1 cellular context compared by ENCODE assay signal in the genomic region with DNA sequence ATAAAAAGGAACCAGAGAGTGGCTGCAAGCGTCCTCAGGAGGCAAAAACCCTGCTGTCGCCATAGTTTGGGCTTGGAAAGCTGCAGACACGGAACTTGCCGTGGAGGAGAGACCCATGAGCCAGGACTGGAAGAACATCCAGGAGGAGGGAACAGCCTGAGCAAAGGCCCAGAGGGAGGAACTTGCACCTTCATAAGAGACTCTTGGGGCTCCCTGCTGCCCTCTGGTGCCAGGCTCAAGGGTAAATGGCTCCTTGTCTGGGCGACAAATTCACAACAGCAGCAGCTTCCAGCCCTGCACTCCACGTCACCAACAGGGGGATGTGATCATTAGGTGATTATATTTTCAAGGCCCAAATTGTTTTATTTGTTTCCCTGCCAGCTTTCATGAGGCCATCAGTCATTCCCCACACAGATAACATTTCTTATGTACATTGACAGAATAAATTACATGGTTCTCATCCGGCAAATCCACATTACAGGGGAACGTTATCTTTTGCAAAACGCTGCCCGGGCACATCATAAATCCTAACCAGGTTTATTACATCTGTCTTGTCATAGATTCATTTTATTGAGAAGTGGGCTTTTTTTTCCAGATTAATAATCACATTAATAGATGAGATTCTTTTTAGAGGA.
A peak's percentile ranks its signal among the peaks of the same experiment; 100 is the strongest.
TF ChIP-seq lines count a peak whose summit lies in the region.

No MANE protein-coding gene starts in this region.

TF ChIP-seq in HEK293, 187 proteins besides CTCF, POLR2A, EP300 and RAD21 (continued from another document):
- TF ChIP-seq, protein P1, sequence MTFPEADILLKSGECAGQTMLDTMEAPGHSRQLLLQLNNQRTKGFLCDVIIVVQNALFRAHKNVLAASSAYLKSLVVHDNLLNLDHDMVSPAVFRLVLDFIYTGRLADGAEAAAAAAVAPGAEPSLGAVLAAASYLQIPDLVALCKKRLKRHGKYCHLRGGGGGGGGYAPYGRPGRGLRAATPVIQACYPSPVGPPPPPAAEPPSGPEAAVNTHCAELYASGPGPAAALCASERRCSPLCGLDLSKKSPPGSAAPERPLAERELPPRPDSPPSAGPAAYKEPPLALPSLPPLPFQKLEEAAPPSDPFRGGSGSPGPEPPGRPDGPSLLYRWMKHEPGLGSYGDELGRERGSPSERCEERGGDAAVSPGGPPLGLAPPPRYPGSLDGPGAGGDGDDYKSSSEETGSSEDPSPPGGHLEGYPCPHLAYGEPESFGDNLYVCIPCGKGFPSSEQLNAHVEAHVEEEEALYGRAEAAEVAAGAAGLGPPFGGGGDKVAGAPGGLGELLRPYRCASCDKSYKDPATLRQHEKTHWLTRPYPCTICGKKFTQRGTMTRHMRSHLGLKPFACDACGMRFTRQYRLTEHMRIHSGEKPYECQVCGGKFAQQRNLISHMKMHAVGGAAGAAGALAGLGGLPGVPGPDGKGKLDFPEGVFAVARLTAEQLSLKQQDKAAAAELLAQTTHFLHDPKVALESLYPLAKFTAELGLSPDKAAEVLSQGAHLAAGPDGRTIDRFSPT (tag by site-specific recombination; IDR thresholded peaks at IDR 0.05), result no peak
- TF ChIP-seq ZBTB8A (tag by site-specific recombination; IDR thresholded peaks at IDR 0.05) (no peak), ZNF423 (tag by site-specific recombination; IDR thresholded peaks at IDR 0.05) (no peak), SP7 (tag by site-specific recombination; IDR thresholded peaks at IDR 0.05) (peak; percentile 69), ZNF544 (tag by site-specific recombination; IDR thresholded peaks at IDR 0.05) (no peak), KLF9 (tag by site-specific recombination; IDR thresholded peaks at IDR 0.05; ENCODE audit: low read depth) (no peak), ZNF121 (tag by site-specific recombination; IDR thresholded peaks at IDR 0.05) (no peak)
